Comparison of ENCODE assay signal across 8 cellular contexts in genomic region chr11:64448599-64449380, GRCh38.
DNase-seq lines count a peak whose midpoint lies in the region; ATAC-seq and TF ChIP-seq lines count a peak whose summit lies in the region.

No MANE protein-coding gene starts in this region.

- no peak overlapping the region for H3K27ac Mint-ChIP-seq in nephron progenitor cell

- H3K4me3 ChIP-seq in GM06990 (replicated peaks; ENCODE audit: low read depth, low read length), result peak overlapping the region; percentile 30; the same call in 1 of the 2 replicates
- no peak overlapping the region for H3K4me3 ChIP-seq in RWPE2 (ENCODE audit: severe bottlenecking)
- H3K4me3 ChIP-seq in foreskin fibroblast (ENCODE audit: low read depth in 1 of 2, low read length in 2 of 2), result peak overlapping the region; percentile 6 to 42

- peaks cover 40% of the 10 kb centered on the region for H3K4me1 Mint-ChIP-seq in nephron progenitor cell

- peaks cover 4% of the 10 kb centered on the region for H3K4me1 ChIP-seq in RWPE2 (ENCODE audit: insufficient read depth, poor library complexity, severe bottlenecking)

- peaks cover 3% of the 10 kb centered on the region for H3K9me3 Mint-ChIP-seq in nephron progenitor cell

- no peak overlapping the region for H3K27ac ChIP-seq in RWPE2 (ENCODE audit: poor library complexity, severe bottlenecking)

- DNase-seq in GM06990 (ENCODE audit: extremely low read depth, insufficient read length) (peak; percentile 62), Kasumi-1 (lab: John Stamatoyannopoulos, UW) (peak; percentile 77 to 78), RWPE2 (ENCODE audit: low spot score) (no peak), foreskin fibroblast (peak; percentile 43 to 84), nephron progenitor cell (peak; percentile 93)
- DNase-seq in activated effector memory CD4-positive, alpha-beta T cell treated with anti-CD3 and anti-CD28 coated beads, Interleukin-2, amount 50 U/mL, for 16 hours, result peak; percentile 89
- peak; percentile 61 for DNase-seq in stimulated activated naive CD4-positive, alpha-beta T cell treated with Interleukin-2 at 50 U/mL for 16 hours (lab: John Stamatoyannopoulos, UW)

- H3K36me3 ChIP-seq in GM06990 (ENCODE audit: control insufficient read depth, insufficient read depth, low read length), result no peaks in the 10 kb centered on the region
- no peaks in the 10 kb centered on the region for H3K36me3 ChIP-seq in RWPE2 (ENCODE audit: low read depth)

- ATAC-seq in RWPE2 (ENCODE audit: low read depth) (peak; percentile 90), HG03045 (IDR thresholded peaks at IDR 0.05; ENCODE audit: unreplicated experiment) (no peak)

- H3K36me3 Mint-ChIP-seq in nephron progenitor cell (ENCODE audit: low read depth), result no peaks in the 10 kb centered on the region

- H3K27me3 ChIP-seq in GM06990 (replicated peaks; ENCODE audit: control insufficient read depth, insufficient read depth, low read length), result peaks cover 1% of the 10 kb centered on the region
- H3K27me3 ChIP-seq in RWPE2 (ENCODE audit: insufficient read depth, poor library complexity, severe bottlenecking), result no peaks in the 10 kb centered on the region

- H3K27me3 Mint-ChIP-seq in nephron progenitor cell (ENCODE audit: low read depth, poor library complexity), result peaks cover 65% of the 10 kb centered on the region

- peak; percentile 88 for TF ChIP-seq CTCF in GM06990 (IDR thresholded peaks at IDR 0.05; ENCODE audit: insufficient read depth, low read length, poor library complexity, severe bottlenecking)
- TF ChIP-seq CTCF in RWPE2 (IDR thresholded peaks at IDR 0.05; ENCODE audit: poor library complexity, severe bottlenecking), result peak; percentile 86
- TF ChIP-seq CTCF in foreskin fibroblast (IDR thresholded peaks at IDR 0.05; ENCODE audit: low read depth, low read length), result peak; percentile 90
- peak; percentile 85 for TF ChIP-seq CTCF in nephron progenitor cell (IDR thresholded peaks at IDR 0.05)

- no peaks in the 10 kb centered on the region for H3K9me3 ChIP-seq in RWPE2 (ENCODE audit: severe bottlenecking)

- peak overlapping the region; percentile 66 for H3K4me3 Mint-ChIP-seq in nephron progenitor cell
